1 cellular context compared by ENCODE assay signal in the genomic region with DNA sequence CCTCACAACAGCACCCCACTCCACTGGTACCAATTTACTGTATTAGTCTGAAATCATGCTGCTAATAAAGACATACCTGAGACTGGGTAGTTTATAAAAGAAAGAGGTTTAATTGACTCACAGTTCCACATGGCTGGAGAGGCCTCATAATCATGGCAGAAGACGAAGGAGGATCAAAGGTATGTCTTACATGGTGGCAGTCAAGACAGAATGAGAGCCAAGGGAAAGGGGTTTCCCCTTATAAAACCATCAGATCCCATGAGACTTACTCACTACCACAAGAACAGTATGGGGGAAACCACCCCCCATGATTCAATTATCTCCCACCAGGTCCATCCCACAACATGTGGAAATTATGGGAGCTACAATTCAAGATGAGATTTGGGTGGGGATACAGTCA. TPM values are rescaled to one million over a fixed set of nuclear protein-coding genes. Genes with fewer than 3 reads are reported as not detected.
"Had no signal": no experiment of that assay in that cellular context is flagged by ENCODE, and none has a peak within 500 bp of the region (broad histone marks: within the 10 kb centered on the region; RNA-seq: fewer than 3 reads in every experiment).

No MANE protein-coding gene starts in this region.

RNA-seq across cellular contexts. Expression of gene ARMC3, which starts 18.2 kb away (rescaled TPM):
- total RNA-seq: G401 had no signal
